18 cellular contexts compared by ENCODE assay signal in genomic region chr5:15376803-15377202, GRCh38.
"Had no signal": no experiment of that assay in that cellular context is flagged by ENCODE, and none has a peak within 500 bp of the region (broad histone marks: within the 10 kb centered on the region; RNA-seq: fewer than 3 reads in every experiment).

No MANE protein-coding gene starts in this region.

- DNase-seq: activated gamma-delta T cell treated with Interleukin-2 at 50 U/mL for 16 hours; activated T-cell treated with anti-CD3 and anti-CD28 coated beads, Interleukin-2, amount 50 U/mL, for 1 hour; foreskin melanocyte; immature natural killer cell; kidney glomerular epithelial cell; nephron progenitor cell; pancreas; psoas muscle; right cardiac atrium; stimulated activated CD4-positive, alpha-beta T cell treated with anti-CD3 and anti-CD28 coated beads, Interleukin-2, amount 100 ng/mL, for 24 hours; stomach; T-helper 1 cell; transverse colon had no signal

- H3K27ac Mint-ChIP-seq: activated naive CD4-positive, alpha-beta T cell treated with anti-CD3 and anti-CD28 coated beads, Interleukin-2, amount 50 U/mL, for 24 hours; immature natural killer cell; memory B cell; nephron progenitor cell; stimulated activated memory B cell treated with anti-CD40 and anti-IgM and Interleukin-4, amounts not matched to agents 10 μg/mL and 1 μg/mL and 100 μg/mL, for 72 hours had no signal

- H3K4me3 Mint-ChIP-seq: activated naive CD4-positive, alpha-beta T cell treated with anti-CD3 and anti-CD28 coated beads, Interleukin-2, amount 50 U/mL, for 24 hours; immature natural killer cell; memory B cell; nephron progenitor cell; stimulated activated memory B cell treated with anti-CD40 and anti-IgM and Interleukin-4, amounts not matched to agents 10 μg/mL and 1 μg/mL and 100 μg/mL, for 72 hours had no signal

- H3K4me3 ChIP-seq: hepatocyte, pancreas, psoas muscle, skin epidermis, stomach, transverse colon had no signal

- H3K27me3 Mint-ChIP-seq: activated naive CD4-positive, alpha-beta T cell treated with anti-CD3 and anti-CD28 coated beads, Interleukin-2, amount 50 U/mL, for 24 hours; memory B cell; stimulated activated memory B cell treated with anti-CD40 and anti-IgM and Interleukin-4, amounts not matched to agents 10 μg/mL and 1 μg/mL and 100 μg/mL, for 72 hours had no signal

- H3K27ac ChIP-seq: hepatocyte, pancreas, psoas muscle, stomach, transverse colon had no signal

- H3K36me3 ChIP-seq: pancreas, stomach, transverse colon had no signal

- ATAC-seq: pancreas; psoas muscle; stimulated activated memory B cell treated with anti-CD40 and anti-IgM and Interleukin-4, amounts not matched to agents 10 μg/mL and 1 μg/mL and 100 μg/mL, for 72 hours had no signal

- H3K36me3 Mint-ChIP-seq: activated naive CD4-positive, alpha-beta T cell treated with anti-CD3 and anti-CD28 coated beads, Interleukin-2, amount 50 U/mL, for 24 hours; immature natural killer cell; memory B cell; stimulated activated memory B cell treated with anti-CD40 and anti-IgM and Interleukin-4, amounts not matched to agents 10 μg/mL and 1 μg/mL and 100 μg/mL, for 72 hours had no signal

- H3K27me3 ChIP-seq: hepatocyte, pancreas, stomach, transverse colon had no signal

- H3K9me3 Mint-ChIP-seq: nephron progenitor cell had no signal

- H3K4me1 ChIP-seq: pancreas, psoas muscle, stomach, transverse colon had no signal

- H3K4me1 Mint-ChIP-seq: activated naive CD4-positive, alpha-beta T cell treated with anti-CD3 and anti-CD28 coated beads, Interleukin-2, amount 50 U/mL, for 24 hours; immature natural killer cell; memory B cell; nephron progenitor cell; stimulated activated memory B cell treated with anti-CD40 and anti-IgM and Interleukin-4, amounts not matched to agents 10 μg/mL and 1 μg/mL and 100 μg/mL, for 72 hours had no signal

- H3K9me3 ChIP-seq: pancreas, psoas muscle, stomach, transverse colon had no signal
